ENCODE assay signal across 1 cellular context in the genomic region with DNA sequence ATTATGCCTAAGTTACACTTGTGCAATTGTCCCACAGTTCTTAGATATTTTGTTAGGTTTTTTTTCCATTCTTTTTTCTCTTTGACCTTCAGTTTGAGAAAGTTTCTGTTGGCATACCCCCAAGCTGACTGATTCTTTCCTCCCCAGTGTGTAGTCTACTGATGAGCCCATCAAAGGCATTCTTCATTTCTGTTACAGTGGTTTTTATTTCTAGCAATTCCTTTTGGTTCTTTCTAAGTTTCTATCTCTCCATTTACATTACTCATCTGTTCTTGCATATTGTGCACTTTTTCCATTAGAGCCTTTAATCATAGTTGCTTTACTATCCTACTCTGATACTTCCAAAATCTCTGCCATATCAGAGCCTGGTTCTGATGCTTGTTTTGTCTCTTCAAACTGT.
TF ChIP-seq lines count a peak whose summit lies in the region.

No MANE protein-coding gene starts in this region.

TF ChIP-seq in HepG2, 621 proteins besides CTCF, POLR2A, EP300 and RAD21:
- TF ChIP-seq ZNF850 (CRISPR knock-in tag; conservative IDR thresholded peaks at IDR 0.05) (no peak), DPF2 (CRISPR knock-in tag; IDR thresholded peaks at IDR 0.05; ENCODE audit: borderline replicate concordance, low read depth) (no peak), AGO1 (IDR thresholded peaks at IDR 0.05; ENCODE audit: low read depth, low read length, poor library complexity, severe bottlenecking) (no peak), PHF20 (CRISPR knock-in tag; IDR thresholded peaks at IDR 0.05) (no peak), ZNF160 (CRISPR knock-in tag; IDR thresholded peaks at IDR 0.05) (peak; percentile 88; the same call in 1 of the 2 replicates)
- TF ChIP-seq, protein P1, sequence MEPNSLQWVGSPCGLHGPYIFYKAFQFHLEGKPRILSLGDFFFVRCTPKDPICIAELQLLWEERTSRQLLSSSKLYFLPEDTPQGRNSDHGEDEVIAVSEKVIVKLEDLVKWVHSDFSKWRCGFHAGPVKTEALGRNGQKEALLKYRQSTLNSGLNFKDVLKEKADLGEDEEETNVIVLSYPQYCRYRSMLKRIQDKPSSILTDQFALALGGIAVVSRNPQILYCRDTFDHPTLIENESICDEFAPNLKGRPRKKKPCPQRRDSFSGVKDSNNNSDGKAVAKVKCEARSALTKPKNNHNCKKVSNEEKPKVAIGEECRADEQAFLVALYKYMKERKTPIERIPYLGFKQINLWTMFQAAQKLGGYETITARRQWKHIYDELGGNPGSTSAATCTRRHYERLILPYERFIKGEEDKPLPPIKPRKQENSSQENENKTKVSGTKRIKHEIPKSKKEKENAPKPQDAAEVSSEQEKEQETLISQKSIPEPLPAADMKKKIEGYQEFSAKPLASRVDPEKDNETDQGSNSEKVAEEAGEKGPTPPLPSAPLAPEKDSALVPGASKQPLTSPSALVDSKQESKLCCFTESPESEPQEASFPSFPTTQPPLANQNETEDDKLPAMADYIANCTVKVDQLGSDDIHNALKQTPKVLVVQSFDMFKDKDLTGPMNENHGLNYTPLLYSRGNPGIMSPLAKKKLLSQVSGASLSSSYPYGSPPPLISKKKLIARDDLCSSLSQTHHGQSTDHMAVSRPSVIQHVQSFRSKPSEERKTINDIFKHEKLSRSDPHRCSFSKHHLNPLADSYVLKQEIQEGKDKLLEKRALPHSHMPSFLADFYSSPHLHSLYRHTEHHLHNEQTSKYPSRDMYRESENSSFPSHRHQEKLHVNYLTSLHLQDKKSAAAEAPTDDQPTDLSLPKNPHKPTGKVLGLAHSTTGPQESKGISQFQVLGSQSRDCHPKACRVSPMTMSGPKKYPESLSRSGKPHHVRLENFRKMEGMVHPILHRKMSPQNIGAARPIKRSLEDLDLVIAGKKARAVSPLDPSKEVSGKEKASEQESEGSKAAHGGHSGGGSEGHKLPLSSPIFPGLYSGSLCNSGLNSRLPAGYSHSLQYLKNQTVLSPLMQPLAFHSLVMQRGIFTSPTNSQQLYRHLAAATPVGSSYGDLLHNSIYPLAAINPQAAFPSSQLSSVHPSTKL (CRISPR knock-in tag; IDR thresholded peaks at IDR 0.05), result no peak
- TF ChIP-seq, protein P2, sequence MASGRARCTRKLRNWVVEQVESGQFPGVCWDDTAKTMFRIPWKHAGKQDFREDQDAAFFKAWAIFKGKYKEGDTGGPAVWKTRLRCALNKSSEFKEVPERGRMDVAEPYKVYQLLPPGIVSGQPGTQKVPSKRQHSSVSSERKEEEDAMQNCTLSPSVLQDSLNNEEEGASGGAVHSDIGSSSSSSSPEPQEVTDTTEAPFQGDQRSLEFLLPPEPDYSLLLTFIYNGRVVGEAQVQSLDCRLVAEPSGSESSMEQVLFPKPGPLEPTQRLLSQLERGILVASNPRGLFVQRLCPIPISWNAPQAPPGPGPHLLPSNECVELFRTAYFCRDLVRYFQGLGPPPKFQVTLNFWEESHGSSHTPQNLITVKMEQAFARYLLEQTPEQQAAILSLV (CRISPR knock-in tag; IDR thresholded peaks at IDR 0.05; ENCODE audit: borderline replicate concordance), result no peak
TF ChIP-seq in HepG2: peak in this region for 1.
